1 cellular context compared by ENCODE assay signal in the genomic region with DNA sequence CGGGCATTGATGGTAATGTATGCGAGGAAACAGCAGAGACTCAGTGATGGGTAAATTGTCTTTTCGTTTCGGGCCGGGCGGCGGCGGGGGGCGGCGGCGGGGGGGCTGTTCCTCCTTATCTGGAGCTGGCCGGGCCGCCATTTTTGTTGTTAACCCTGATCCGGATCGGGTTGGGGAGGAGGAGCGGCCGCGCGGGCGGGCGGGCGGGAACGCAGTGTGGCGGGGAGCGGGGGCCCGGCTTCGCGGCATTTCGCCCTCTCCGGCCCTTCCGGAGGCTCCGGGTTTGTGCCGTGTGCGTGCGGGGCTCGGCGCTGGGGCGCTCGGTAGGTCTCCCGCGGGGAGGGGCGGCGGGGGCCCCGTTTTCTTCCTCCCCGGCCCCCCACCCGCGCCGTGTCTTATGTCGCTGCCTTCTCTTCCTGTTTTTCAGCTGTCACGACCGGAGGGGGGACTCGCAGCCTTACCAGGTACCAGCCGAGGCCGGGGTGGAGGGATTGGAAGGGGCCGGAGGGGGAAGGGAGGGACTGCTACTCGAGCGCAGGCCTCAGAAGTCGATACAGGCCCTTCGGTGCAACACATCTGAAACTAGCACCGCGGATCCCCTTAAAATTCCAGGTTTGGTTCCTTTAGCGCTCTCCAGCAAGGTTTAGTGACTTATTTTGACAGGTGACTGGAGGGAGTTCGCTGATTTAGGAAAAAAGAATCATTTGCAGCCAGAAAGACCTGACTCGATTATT.
TF ChIP-seq lines count a peak whose summit lies in the region.

No MANE protein-coding gene starts in this region.

TF ChIP-seq in K562, 482 proteins besides CTCF, POLR2A, EP300 and RAD21 (continued from another document and continues in another):
- TF ChIP-seq, protein P1, sequence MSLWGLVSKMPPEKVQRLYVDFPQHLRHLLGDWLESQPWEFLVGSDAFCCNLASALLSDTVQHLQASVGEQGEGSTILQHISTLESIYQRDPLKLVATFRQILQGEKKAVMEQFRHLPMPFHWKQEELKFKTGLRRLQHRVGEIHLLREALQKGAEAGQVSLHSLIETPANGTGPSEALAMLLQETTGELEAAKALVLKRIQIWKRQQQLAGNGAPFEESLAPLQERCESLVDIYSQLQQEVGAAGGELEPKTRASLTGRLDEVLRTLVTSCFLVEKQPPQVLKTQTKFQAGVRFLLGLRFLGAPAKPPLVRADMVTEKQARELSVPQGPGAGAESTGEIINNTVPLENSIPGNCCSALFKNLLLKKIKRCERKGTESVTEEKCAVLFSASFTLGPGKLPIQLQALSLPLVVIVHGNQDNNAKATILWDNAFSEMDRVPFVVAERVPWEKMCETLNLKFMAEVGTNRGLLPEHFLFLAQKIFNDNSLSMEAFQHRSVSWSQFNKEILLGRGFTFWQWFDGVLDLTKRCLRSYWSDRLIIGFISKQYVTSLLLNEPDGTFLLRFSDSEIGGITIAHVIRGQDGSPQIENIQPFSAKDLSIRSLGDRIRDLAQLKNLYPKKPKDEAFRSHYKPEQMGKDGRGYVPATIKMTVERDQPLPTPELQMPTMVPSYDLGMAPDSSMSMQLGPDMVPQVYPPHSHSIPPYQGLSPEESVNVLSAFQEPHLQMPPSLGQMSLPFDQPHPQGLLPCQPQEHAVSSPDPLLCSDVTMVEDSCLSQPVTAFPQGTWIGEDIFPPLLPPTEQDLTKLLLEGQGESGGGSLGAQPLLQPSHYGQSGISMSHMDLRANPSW (CRISPR knock-in tag; IDR thresholded peaks at IDR 0.05): no peak
- TF ChIP-seq FIP1L1 (IDR thresholded peaks at IDR 0.05; ENCODE audit: low read depth, low read length, poor library complexity, severe bottlenecking): no peak
- peak; percentile 1 for TF ChIP-seq RBM22 (IDR thresholded peaks at IDR 0.05; ENCODE audit: low read depth, low read length, poor library complexity, severe bottlenecking)
- TF ChIP-seq RB1 (IDR thresholded peaks at IDR 0.05; ENCODE audit: low read depth): peak; percentile 52; the same call in 1 of the 2 replicates
- TF ChIP-seq RBFOX2 (IDR thresholded peaks at IDR 0.05; ENCODE audit: low read depth, low read length): peak; percentile 58; the same call in 1 of the 2 replicates
- TF ChIP-seq ARID3A (IDR thresholded peaks at IDR 0.05; ENCODE audit: borderline replicate concordance, low read depth, low read length): no peak
- TF ChIP-seq NONO (IDR thresholded peaks at IDR 0.05; ENCODE audit: low read depth in 2 of 2, low read length in 1 of 2): no peak
- TF ChIP-seq ZFX (CRISPR knock-in tag; IDR thresholded peaks at IDR 0.05): peak; percentile 99
- TF ChIP-seq ILF3 (IDR thresholded peaks at IDR 0.05; ENCODE audit: borderline replicate concordance): no peak
- no peak for TF ChIP-seq FOXM1 (IDR thresholded peaks at IDR 0.05; ENCODE audit: low read depth)
- peak; percentile 50; the same call in 1 of the 2 replicates for TF ChIP-seq FOXM1 (CRISPR knock-in tag; IDR thresholded peaks at IDR 0.05; ENCODE audit: low read depth)
- peak; percentile 21; the same call in 1 of the 2 replicates for TF ChIP-seq ETV1 (tag; conservative IDR thresholded peaks at IDR 0.05; ENCODE audit: low read depth)
- no peak for TF ChIP-seq TCF15 (CRISPR knock-in tag; IDR thresholded peaks at IDR 0.05)
- TF ChIP-seq AFF1 (IDR thresholded peaks at IDR 0.05; ENCODE audit: low read depth in 1 of 2, partially characterized antibody in 2 of 2): peak in 1 of 2 experiments; percentile 30
- TF ChIP-seq SMARCE1 (IDR thresholded peaks at IDR 0.05): no peak; the same call in 1 of the 2 replicates
- TF ChIP-seq DPF2 (IDR thresholded peaks at IDR 0.05): no peak
- TF ChIP-seq TFAP4 (CRISPR knock-in tag; IDR thresholded peaks at IDR 0.05; ENCODE audit: borderline replicate concordance): peak; percentile 63; the same call in 1 of the 2 replicates
- peak; percentile 51 for TF ChIP-seq PHF20 (IDR thresholded peaks at IDR 0.05; ENCODE audit: partially characterized antibody)
- no peak for TF ChIP-seq MYBL2 (IDR thresholded peaks at IDR 0.05; ENCODE audit: low read depth)
- TF ChIP-seq MYBL2 (CRISPR knock-in tag; IDR thresholded peaks at IDR 0.05; ENCODE audit: borderline replicate concordance): no peak
- peak; percentile 91 for TF ChIP-seq ZNF511 (CRISPR knock-in tag; IDR thresholded peaks at IDR 0.05)
- no peak for TF ChIP-seq HINFP (tag; conservative IDR thresholded peaks at IDR 0.05; ENCODE audit: low read depth)
- TF ChIP-seq MYNN (IDR thresholded peaks at IDR 0.05): no peak
- no peak for TF ChIP-seq MYNN (CRISPR knock-in tag; IDR thresholded peaks at IDR 0.05)
- TF ChIP-seq, protein P2, sequence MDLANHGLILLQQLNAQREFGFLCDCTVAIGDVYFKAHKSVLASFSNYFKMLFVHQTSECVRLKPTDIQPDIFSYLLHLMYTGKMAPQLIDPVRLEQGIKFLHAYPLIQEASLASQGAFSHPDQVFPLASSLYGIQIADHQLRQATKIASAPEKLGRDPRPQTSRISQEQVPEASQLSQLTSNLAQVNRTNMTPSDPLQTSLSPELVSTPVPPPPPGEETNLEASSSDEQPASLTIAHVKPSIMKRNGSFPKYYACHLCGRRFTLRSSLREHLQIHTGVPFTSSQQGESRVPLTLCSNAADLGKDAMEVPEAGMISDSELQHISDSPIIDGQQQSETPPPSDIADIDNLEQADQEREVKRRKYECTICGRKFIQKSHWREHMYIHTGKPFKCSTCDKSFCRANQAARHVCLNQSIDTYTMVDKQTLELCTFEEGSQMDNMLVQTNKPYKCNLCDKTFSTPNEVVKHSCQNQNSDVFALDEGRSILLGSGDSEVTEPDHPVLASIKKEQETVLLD (IDR thresholded peaks at IDR 0.05): no peak
- TF ChIP-seq ELF1 (tag; IDR thresholded peaks at IDR 0.05): no peak
- TF ChIP-seq PCBP1 (IDR thresholded peaks at IDR 0.05; ENCODE audit: low read depth, low read length, poor library complexity, severe bottlenecking): no peak
- TF ChIP-seq THRB (CRISPR knock-in tag; conservative IDR thresholded peaks at IDR 0.05): no peak
- TF ChIP-seq ZBTB7A (IDR thresholded peaks at IDR 0.05; ENCODE audit: borderline replicate concordance, control insufficient read depth, low read depth, low read length): peak; percentile 37; the same call in 1 of the 2 replicates
- no peak for TF ChIP-seq CCAR2 (IDR thresholded peaks at IDR 0.05; ENCODE audit: low read depth, low read length)
- TF ChIP-seq LCOR (CRISPR knock-in tag; IDR thresholded peaks at IDR 0.05): 0 out of 2 replicates have a peak, but pooled peaks have one; percentile 43
- TF ChIP-seq, protein P3, sequence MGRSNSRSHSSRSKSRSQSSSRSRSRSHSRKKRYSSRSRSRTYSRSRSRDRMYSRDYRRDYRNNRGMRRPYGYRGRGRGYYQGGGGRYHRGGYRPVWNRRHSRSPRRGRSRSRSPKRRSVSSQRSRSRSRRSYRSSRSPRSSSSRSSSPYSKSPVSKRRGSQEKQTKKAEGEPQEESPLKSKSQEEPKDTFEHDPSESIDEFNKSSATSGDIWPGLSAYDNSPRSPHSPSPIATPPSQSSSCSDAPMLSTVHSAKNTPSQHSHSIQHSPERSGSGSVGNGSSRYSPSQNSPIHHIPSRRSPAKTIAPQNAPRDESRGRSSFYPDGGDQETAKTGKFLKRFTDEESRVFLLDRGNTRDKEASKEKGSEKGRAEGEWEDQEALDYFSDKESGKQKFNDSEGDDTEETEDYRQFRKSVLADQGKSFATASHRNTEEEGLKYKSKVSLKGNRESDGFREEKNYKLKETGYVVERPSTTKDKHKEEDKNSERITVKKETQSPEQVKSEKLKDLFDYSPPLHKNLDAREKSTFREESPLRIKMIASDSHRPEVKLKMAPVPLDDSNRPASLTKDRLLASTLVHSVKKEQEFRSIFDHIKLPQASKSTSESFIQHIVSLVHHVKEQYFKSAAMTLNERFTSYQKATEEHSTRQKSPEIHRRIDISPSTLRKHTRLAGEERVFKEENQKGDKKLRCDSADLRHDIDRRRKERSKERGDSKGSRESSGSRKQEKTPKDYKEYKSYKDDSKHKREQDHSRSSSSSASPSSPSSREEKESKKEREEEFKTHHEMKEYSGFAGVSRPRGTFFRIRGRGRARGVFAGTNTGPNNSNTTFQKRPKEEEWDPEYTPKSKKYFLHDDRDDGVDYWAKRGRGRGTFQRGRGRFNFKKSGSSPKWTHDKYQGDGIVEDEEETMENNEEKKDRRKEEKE (IDR thresholded peaks at IDR 0.05; ENCODE audit: borderline replicate concordance in 1 of 2, control insufficient read depth in 1 of 2, low read depth in 2 of 2, low read length in 1 of 2): no peak
- TF ChIP-seq, protein P4, sequence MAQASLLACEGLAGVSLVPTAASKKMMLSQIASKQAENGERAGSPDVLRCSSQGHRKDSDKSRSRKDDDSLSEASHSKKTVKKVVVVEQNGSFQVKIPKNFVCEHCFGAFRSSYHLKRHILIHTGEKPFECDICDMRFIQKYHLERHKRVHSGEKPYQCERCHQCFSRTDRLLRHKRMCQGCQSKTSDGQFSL (CRISPR knock-in tag; IDR thresholded peaks at IDR 0.05): no peak
- TF ChIP-seq, protein P4 (tag; IDR thresholded peaks at IDR 0.05): peak in 1 of 2 experiments; percentile 65; a peak in 2 of 4 replicates
- peak; percentile 46 for TF ChIP-seq BRD9 (IDR thresholded peaks at IDR 0.05; ENCODE audit: low read depth, partially characterized antibody)
- no peak for TF ChIP-seq HDAC8 (tag; IDR thresholded peaks at IDR 0.05)
- TF ChIP-seq KAT2B (IDR thresholded peaks at IDR 0.05; ENCODE audit: low read depth, low read length): no peak
